Comparison of ENCODE assay signal across 1 cellular context in the genomic region with DNA sequence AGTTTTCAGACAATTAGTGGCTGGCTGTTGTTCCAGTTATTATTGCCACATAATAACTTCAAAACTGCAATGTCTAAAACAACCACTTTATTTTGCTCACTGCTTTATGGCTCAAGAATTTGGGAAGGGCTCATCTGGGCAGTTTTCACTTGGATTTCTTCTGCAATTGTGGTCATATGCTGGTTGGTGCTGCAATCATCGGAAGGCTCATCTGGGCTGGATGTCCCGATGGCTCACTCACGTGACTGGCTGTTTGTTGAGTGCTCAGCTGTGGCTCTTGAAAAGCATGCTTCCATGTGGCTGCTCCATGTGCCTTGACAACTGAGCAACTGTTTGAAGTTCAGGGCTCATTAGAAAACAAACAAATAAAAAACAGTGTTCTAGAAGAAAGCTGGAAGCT.
TF ChIP-seq lines count a peak whose summit lies in the region.

No MANE protein-coding gene starts in this region.

TF ChIP-seq in HepG2, 621 proteins besides CTCF, POLR2A, EP300 and RAD21:
- TF ChIP-seq, protein P1, sequence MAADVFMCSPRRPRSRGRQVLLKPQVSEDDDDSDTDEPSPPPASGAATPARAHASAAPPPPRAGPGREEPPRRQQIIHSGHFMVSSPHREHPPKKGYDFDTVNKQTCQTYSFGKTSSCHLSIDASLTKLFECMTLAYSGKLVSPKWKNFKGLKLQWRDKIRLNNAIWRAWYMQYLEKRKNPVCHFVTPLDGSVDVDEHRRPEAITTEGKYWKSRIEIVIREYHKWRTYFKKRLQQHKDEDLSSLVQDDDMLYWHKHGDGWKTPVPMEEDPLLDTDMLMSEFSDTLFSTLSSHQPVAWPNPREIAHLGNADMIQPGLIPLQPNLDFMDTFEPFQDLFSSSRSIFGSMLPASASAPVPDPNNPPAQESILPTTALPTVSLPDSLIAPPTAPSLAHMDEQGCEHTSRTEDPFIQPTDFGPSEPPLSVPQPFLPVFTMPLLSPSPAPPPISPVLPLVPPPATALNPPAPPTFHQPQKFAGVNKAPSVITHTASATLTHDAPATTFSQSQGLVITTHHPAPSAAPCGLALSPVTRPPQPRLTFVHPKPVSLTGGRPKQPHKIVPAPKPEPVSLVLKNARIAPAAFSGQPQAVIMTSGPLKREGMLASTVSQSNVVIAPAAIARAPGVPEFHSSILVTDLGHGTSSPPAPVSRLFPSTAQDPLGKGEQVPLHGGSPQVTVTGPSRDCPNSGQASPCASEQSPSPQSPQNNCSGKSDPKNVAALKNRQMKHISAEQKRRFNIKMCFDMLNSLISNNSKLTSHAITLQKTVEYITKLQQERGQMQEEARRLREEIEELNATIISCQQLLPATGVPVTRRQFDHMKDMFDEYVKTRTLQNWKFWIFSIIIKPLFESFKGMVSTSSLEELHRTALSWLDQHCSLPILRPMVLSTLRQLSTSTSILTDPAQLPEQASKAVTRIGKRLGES (CRISPR knock-in tag; IDR thresholded peaks at IDR 0.05; ENCODE audit: borderline replicate concordance), result no peak
- TF ChIP-seq, protein P2, sequence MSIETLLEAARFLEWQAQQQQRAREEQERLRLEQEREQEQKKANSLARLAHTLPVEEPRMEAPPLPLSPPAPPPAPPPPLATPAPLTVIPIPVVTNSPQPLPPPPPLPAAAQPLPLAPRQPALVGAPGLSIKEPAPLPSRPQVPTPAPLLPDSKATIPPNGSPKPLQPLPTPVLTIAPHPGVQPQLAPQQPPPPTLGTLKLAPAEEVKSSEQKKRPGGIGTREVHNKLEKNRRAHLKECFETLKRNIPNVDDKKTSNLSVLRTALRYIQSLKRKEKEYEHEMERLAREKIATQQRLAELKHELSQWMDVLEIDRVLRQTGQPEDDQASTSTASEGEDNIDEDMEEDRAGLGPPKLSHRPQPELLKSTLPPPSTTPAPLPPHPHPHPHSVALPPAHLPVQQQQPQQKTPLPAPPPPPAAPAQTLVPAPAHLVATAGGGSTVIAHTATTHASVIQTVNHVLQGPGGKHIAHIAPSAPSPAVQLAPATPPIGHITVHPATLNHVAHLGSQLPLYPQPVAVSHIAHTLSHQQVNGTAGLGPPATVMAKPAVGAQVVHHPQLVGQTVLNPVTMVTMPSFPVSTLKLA (IDR thresholded peaks at IDR 0.05), result peak; percentile 71
